In the genomic region with DNA sequence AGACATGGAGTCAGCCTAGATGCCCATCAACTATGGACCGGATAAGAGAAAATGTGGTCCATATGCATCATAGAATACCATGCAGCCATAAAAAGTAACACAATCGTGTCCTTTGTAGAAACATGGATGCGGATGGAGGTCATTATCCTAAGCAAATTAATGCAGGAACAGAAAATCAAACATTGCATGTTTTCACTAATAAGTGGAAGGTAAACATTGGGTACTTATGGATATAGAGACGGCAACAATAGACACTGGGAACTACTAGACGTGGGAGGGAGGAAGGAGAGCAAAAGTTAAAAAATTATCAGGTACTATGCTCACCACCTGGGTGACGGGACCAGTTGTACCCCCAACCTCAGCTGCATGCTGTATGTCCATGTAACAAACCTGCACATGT, we compare ENCODE assay signal across 2 cellular contexts.
A peak's percentile ranks its signal among the peaks of the same experiment; 100 is the strongest.
TF ChIP-seq lines count a peak whose summit lies in the region.

No MANE protein-coding gene starts in this region.

TF ChIP-seq in HepG2, 621 proteins besides CTCF, POLR2A, EP300 and RAD21 (continues in another document):
- TF ChIP-seq ZNF414 (CRISPR knock-in tag; IDR thresholded peaks at IDR 0.05) (no peak), MATR3 (CRISPR knock-in tag; IDR thresholded peaks at IDR 0.05) (no peak), ZNF839 (CRISPR knock-in tag; IDR thresholded peaks at IDR 0.05; ENCODE audit: borderline replicate concordance) (no peak), NR2F2 (IDR thresholded peaks at IDR 0.05; ENCODE audit: borderline replicate concordance, low read depth) (no peak), MAFF (IDR thresholded peaks at IDR 0.05; ENCODE audit: low read depth, low read length) (no peak), ZNF512B (CRISPR knock-in tag; IDR thresholded peaks at IDR 0.05; ENCODE audit: borderline replicate concordance) (no peak), JDP2 (CRISPR knock-in tag; IDR thresholded peaks at IDR 0.05; ENCODE audit: borderline replicate concordance) (no peak), BCL6 (CRISPR knock-in tag; IDR thresholded peaks at IDR 0.05) (0 out of 2 replicates have a peak, but pooled peaks have one; percentile 23), NR3C1 (CRISPR knock-in tag; IDR thresholded peaks at IDR 0.05) (no peak), ZNF784 (CRISPR knock-in tag; IDR thresholded peaks at IDR 0.05; ENCODE audit: borderline replicate concordance) (no peak), TCF7 (IDR thresholded peaks at IDR 0.05; ENCODE audit: low read depth) (peak; percentile 40; the same call in 1 of the 2 replicates), ZNF678 (CRISPR knock-in tag; IDR thresholded peaks at IDR 0.05) (no peak), FOXJ3 (CRISPR knock-in tag; IDR thresholded peaks at IDR 0.05; ENCODE audit: borderline replicate concordance) (no peak), ESRRA (CRISPR knock-in tag; IDR thresholded peaks at IDR 0.05; ENCODE audit: low read depth) (no peak), TFDP2 (CRISPR knock-in tag; IDR thresholded peaks at IDR 0.05) (no peak), RFX1 (IDR thresholded peaks at IDR 0.05) (no peak), ZMYM2 (CRISPR knock-in tag; IDR thresholded peaks at IDR 0.05) (no peak), IRX3 (CRISPR knock-in tag; IDR thresholded peaks at IDR 0.05; ENCODE audit: borderline replicate concordance, low read depth) (no peak)
- TF ChIP-seq, protein P1, sequence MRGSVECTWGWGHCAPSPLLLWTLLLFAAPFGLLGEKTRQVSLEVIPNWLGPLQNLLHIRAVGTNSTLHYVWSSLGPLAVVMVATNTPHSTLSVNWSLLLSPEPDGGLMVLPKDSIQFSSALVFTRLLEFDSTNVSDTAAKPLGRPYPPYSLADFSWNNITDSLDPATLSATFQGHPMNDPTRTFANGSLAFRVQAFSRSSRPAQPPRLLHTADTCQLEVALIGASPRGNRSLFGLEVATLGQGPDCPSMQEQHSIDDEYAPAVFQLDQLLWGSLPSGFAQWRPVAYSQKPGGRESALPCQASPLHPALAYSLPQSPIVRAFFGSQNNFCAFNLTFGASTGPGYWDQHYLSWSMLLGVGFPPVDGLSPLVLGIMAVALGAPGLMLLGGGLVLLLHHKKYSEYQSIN (CRISPR knock-in tag; IDR thresholded peaks at IDR 0.05; ENCODE audit: borderline replicate concordance): no peak
- TF ChIP-seq, protein P2, sequence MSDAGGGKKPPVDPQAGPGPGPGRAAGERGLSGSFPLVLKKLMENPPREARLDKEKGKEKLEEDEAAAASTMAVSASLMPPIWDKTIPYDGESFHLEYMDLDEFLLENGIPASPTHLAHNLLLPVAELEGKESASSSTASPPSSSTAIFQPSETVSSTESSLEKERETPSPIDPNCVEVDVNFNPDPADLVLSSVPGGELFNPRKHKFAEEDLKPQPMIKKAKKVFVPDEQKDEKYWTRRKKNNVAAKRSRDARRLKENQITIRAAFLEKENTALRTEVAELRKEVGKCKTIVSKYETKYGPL (CRISPR knock-in tag; IDR thresholded peaks at IDR 0.05): no peak
- TF ChIP-seq, protein P3, sequence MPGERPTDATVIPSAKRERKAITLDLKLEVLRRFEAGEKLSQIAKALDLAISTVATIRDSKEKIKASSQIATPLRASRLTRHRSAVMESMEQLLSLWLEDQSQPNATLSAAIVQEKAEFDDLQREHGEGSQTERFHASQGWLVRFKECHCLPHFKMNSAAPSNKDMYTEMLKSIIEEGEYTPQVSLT (CRISPR knock-in tag; IDR thresholded peaks at IDR 0.05; ENCODE audit: borderline replicate concordance, low read depth): no peak

TF ChIP-seq in WTC11, 78 proteins besides CTCF, POLR2A, EP300 and RAD21:
- TF ChIP-seq GABPB1 (CRISPR knock-in tag; IDR thresholded peaks at IDR 0.05): 0 out of 2 replicates have a peak, but pooled peaks have one; percentile 18
- no peak for TF ChIP-seq ZNF219 (CRISPR knock-in tag; IDR thresholded peaks at IDR 0.05; ENCODE audit: borderline replicate concordance)
- TF ChIP-seq, protein P4, sequence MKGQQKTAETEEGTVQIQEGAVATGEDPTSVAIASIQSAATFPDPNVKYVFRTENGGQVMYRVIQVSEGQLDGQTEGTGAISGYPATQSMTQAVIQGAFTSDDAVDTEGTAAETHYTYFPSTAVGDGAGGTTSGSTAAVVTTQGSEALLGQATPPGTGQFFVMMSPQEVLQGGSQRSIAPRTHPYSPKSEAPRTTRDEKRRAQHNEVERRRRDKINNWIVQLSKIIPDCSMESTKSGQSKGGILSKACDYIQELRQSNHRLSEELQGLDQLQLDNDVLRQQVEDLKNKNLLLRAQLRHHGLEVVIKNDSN (CRISPR knock-in tag; IDR thresholded peaks at IDR 0.05): no peak
- TF ChIP-seq ETV6 (CRISPR knock-in tag; IDR thresholded peaks at IDR 0.05): no peak
- no peak for TF ChIP-seq ZNF317 (CRISPR knock-in tag; IDR thresholded peaks at IDR 0.05; ENCODE audit: borderline replicate concordance, low read depth)
- no peak for TF ChIP-seq NFATC4 (CRISPR knock-in tag; IDR thresholded peaks at IDR 0.05)
- TF ChIP-seq, protein P5, sequence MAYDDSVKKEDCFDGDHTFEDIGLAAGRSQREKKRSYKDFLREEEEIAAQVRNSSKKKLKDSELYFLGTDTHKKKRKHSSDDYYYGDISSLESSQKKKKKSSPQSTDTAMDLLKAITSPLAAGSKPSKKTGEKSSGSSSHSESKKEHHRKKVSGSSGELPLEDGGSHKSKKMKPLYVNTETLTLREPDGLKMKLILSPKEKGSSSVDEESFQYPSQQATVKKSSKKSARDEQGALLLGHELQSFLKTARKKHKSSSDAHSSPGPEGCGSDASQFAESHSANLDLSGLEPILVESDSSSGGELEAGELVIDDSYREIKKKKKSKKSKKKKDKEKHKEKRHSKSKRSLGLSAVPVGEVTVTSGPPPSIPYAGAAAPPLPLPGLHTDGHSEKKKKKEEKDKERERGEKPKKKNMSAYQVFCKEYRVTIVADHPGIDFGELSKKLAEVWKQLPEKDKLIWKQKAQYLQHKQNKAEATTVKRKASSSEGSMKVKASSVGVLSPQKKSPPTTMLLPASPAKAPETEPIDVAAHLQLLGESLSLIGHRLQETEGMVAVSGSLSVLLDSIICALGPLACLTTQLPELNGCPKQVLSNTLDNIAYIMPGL (CRISPR knock-in tag; IDR thresholded peaks at IDR 0.05): no peak
